Comparison of ENCODE assay signal across 17 cellular contexts in genomic region chr2:80059381-80059907, GRCh38.
DNase-seq lines count a peak whose midpoint lies in the region; ATAC-seq and TF ChIP-seq lines count a peak whose summit lies in the region.
"Had no signal": no experiment of that assay in that cellular context is flagged by ENCODE, and none has a peak within 500 bp of the region (broad histone marks: within the 10 kb centered on the region; RNA-seq: fewer than 3 reads in every experiment).

No MANE protein-coding gene starts in this region.

- H3K27me3 ChIP-seq in A673 (replicated peaks; ENCODE audit: insufficient read depth, low read depth, low read length, poor library complexity): no peaks in the 10 kb centered on the region
- H3K27me3 ChIP-seq: Peyer's patch, SJSA1 had no signal

- peaks cover 49% of the 10 kb centered on the region for H3K4me1 ChIP-seq in A673 (ENCODE audit: insufficient read depth, low read length, poor library complexity, severe bottlenecking)
- H3K4me1 ChIP-seq: Peyer's patch had no signal

- no peaks in the 10 kb centered on the region for H3K36me3 ChIP-seq in A673 (ENCODE audit: insufficient read depth, low read length, poor library complexity, severe bottlenecking)
- H3K36me3 ChIP-seq: Peyer's patch, SJSA1 had no signal

- no peak for DNase-seq in A673 (ENCODE audit: low spot score)
- peak; percentile 55 for DNase-seq in Caki2 (ENCODE audit: low read depth)
- peak; percentile 45 for DNase-seq in left kidney (ENCODE audit: low read depth, low spot score)
- no peak for DNase-seq in NCI-H2107 (lab: John Stamatoyannopoulos, UW)
- DNase-seq in NCI-H2029 (lab: John Stamatoyannopoulos, UW): no peak
- DNase-seq: ACHN, DND-41, MM.1S, NCI-H1092, NCI-H1694, NCI-H446, NCI-H526 treated with DMSO at 0.1 percent for 48 hours, Peyer's patch had no signal

- CTCF ChIA-PET in A673 (lab: Charles Lee): no interaction called here

- intact Hi-C loops in A673 (cut with micrococcal nuclease; ENCODE audit: unreplicated experiment): no loop called here

- no peak for TF ChIP-seq CTCF in A673 (conservative IDR thresholded peaks at IDR 0.05; ENCODE audit: low read depth, low read length)

- POLR2A ChIA-PET in A673 (lab: Charles Lee; ENCODE audit: low non-redundant PET): no interaction called here

- peak overlapping the region; percentile 51 for H3K27ac ChIP-seq in A673 (ENCODE audit: low read depth, low read length, poor library complexity, severe bottlenecking)
- peak overlapping the region; percentile 42 for H3K27ac ChIP-seq in cingulate gyrus (ENCODE audit: low read depth, low read length)
- H3K27ac ChIP-seq: C4-2B, Peyer's patch, SJSA1 had no signal

- in situ Hi-C loops in Caki2 (cut with HindIII; ENCODE audit: low pct_unique_long_range_greater_than_20kb, low sequenced_read_pairs): no loop called here

- no peaks in the 10 kb centered on the region for H3K9me3 ChIP-seq in A673 (ENCODE audit: low read depth, low read length, poor library complexity, severe bottlenecking)
- H3K9me3 ChIP-seq: Peyer's patch, SJSA1 had no signal

- BruUV-seq in A673 (replicated peaks; lab: Mats Ljungman, UMichigan): no TSS peak

- no peak overlapping the region for H3K4me3 ChIP-seq in A673 (ENCODE audit: low read depth, low read length, poor library complexity, severe bottlenecking)
- H3K4me3 ChIP-seq: Peyer's patch, SJSA1 had no signal

- no peak for ATAC-seq in HG03039 (IDR thresholded peaks at IDR 0.05; ENCODE audit: unreplicated experiment)

Comparison
In these comparisons a context has a peak if more than half of its experiments do, and no peak if none do; other contexts are left out.
1. DNase-seq: peak in Caki2 (single experiment) and left kidney (single experiment); none in A673 (single experiment), NCI-H2107 (single experiment) and NCI-H2029 (single experiment).